Comparison of ENCODE assay signal across 1 cellular context in genomic region chr1:61253059-61253735, GRCh38.
A peak's percentile ranks its signal among the peaks of the same experiment; 100 is the strongest.
TF ChIP-seq lines count a peak whose summit lies in the region.

No MANE protein-coding gene starts in this region.

TF ChIP-seq in K562, 482 proteins besides CTCF, POLR2A, EP300 and RAD21 (continued from another document and continues in another):
- TF ChIP-seq ZNF518B (CRISPR knock-in tag; IDR thresholded peaks at IDR 0.05) (no peak), AFF1 (IDR thresholded peaks at IDR 0.05; ENCODE audit: low read depth in 1 of 2, partially characterized antibody in 2 of 2) (peak in 1 of 2 experiments; percentile 30), NR2C2 (CRISPR knock-in tag; IDR thresholded peaks at IDR 0.05) (0 out of 2 replicates have a peak, but pooled peaks have one; percentile 47), NR2C2 (tag; IDR thresholded peaks at IDR 0.05) (peak; percentile 97), YY1 (IDR thresholded peaks at IDR 0.05; ENCODE audit: borderline replicate concordance in 1 of 3, control insufficient read depth in 1 of 3, extremely low read depth in 1 of 3, insufficient read depth in 3 of 3, insufficient read length in 1 of 3, insufficient replicate concordance in 2 of 3, low read depth in 1 of 3, low read length in 2 of 3) (peak in 1 of 3 experiments; percentile 70), E2F6 (IDR thresholded peaks at IDR 0.05; ENCODE audit: borderline replicate concordance in 1 of 2, extremely low read depth in 1 of 2, insufficient read depth in 1 of 2, insufficient read length in 1 of 2, low read depth in 1 of 2, low read length in 1 of 2, poor library complexity in 1 of 2, severe bottlenecking in 1 of 2) (peak; percentile 44 to 47), ESRRA (IDR thresholded peaks at IDR 0.05; ENCODE audit: borderline replicate concordance, low read depth) (peak; percentile 62; the same call in 1 of the 2 replicates), ADNP (tag; IDR thresholded peaks at IDR 0.05) (no peak), SMARCE1 (IDR thresholded peaks at IDR 0.05) (no peak; the same call in 1 of the 2 replicates), CBFA2T3 (IDR thresholded peaks at IDR 0.05) (peak; percentile 57), MYC (IDR thresholded peaks at IDR 0.05; ENCODE audit: low read depth, low read length) (peak; percentile 96), MYC (CRISPR knock-in tag; IDR thresholded peaks at IDR 0.05; ENCODE audit: borderline replicate concordance, low read depth) (no peak; the same call in 1 of the 2 replicates), ZNF699 (CRISPR knock-in tag; IDR thresholded peaks at IDR 0.05; ENCODE audit: insufficient replicate concordance) (no peak), DMBX1 (CRISPR knock-in tag; IDR thresholded peaks at IDR 0.05; ENCODE audit: borderline replicate concordance) (peak; percentile 80), SOX6 (IDR thresholded peaks at IDR 0.05) (peak; percentile 59; the same call in 1 of the 2 replicates), NKRF (IDR thresholded peaks at IDR 0.05; ENCODE audit: borderline replicate concordance) (peak; percentile 39; the same call in 1 of the 2 replicates), MAX (CRISPR knock-in tag; IDR thresholded peaks at IDR 0.05) (peak; percentile 75), TEAD4 (IDR thresholded peaks at IDR 0.05; ENCODE audit: low read length) (peak; percentile 50; the same call in 1 of the 2 replicates), TEAD4 (CRISPR knock-in tag; IDR thresholded peaks at IDR 0.05; ENCODE audit: borderline replicate concordance) (no peak), ZNF766 (CRISPR knock-in tag; conservative IDR thresholded peaks at IDR 0.05) (peak; percentile 75; the same call in 1 of the 2 replicates), ATF7 (IDR thresholded peaks at IDR 0.05) (peak; percentile 89), NR2C1 (IDR thresholded peaks at IDR 0.05) (peak; percentile 90), NR2C1 (tag; IDR thresholded peaks at IDR 0.05) (peak; percentile 93), CREB3L1 (IDR thresholded peaks at IDR 0.05; ENCODE audit: borderline replicate concordance, low read depth) (peak; percentile 56; the same call in 1 of the 2 replicates), NCOR1 (IDR thresholded peaks at IDR 0.05) (peak; percentile 55), FOXJ2 (tag; IDR thresholded peaks at IDR 0.05) (0 out of 2 replicates have a peak, but pooled peaks have one; percentile 75), SMARCA4 (IDR thresholded peaks at IDR 0.05) (0 out of 2 replicates have a peak, but pooled peaks have one; percentile 54), ATF4 (CRISPR knock-in tag; IDR thresholded peaks at IDR 0.05) (peak; percentile 67; the same call in 1 of the 2 replicates), CBFA2T2 (conservative IDR thresholded peaks at IDR 0.05) (0 out of 2 replicates have a peak, but pooled peaks have one; percentile 9), CREB1 (IDR thresholded peaks at IDR 0.05) (0 out of 2 replicates have a peak, but pooled peaks have one; percentile 43), CREB1 (CRISPR knock-in tag; IDR thresholded peaks at IDR 0.05) (no peak), CREM (IDR thresholded peaks at IDR 0.05; ENCODE audit: low read depth) (peak; percentile 78), ARNT (IDR thresholded peaks at IDR 0.05) (peak in 1 of 2 experiments; percentile 55; a peak in 1 of 4 replicates), ETV1 (tag; conservative IDR thresholded peaks at IDR 0.05; ENCODE audit: low read depth) (0 out of 2 replicates have a peak, but pooled peaks have one; percentile 5), L3MBTL2 (IDR thresholded peaks at IDR 0.05) (peak; percentile 92), ILK (tag; IDR thresholded peaks at IDR 0.05; ENCODE audit: borderline replicate concordance, low read depth) (0 out of 2 replicates have a peak, but pooled peaks have one; percentile 31), HDAC2 (IDR thresholded peaks at IDR 0.05) (peak; percentile 78; the same call in 1 of the 2 replicates), POLR2B (IDR thresholded peaks at IDR 0.05; ENCODE audit: low read depth, partially characterized antibody) (peak; percentile 31), SIN3B (IDR thresholded peaks at IDR 0.05; ENCODE audit: low read depth) (no peak), ATF3 (IDR thresholded peaks at IDR 0.05) (peak; percentile 83), ATF3 (CRISPR knock-in tag; conservative IDR thresholded peaks at IDR 0.05) (no peak), ZEB2 (IDR thresholded peaks at IDR 0.05) (peak; percentile 59; the same call in 1 of the 2 replicates), SPI1 (IDR thresholded peaks at IDR 0.05; ENCODE audit: borderline replicate concordance, low read depth, low read length) (peak; percentile 45; the same call in 1 of the 2 replicates), CHAMP1 (IDR thresholded peaks at IDR 0.05) (peak; percentile 52; the same call in 1 of the 2 replicates), ZNF639 (CRISPR knock-in tag; conservative IDR thresholded peaks at IDR 0.05 in 1 of 2, IDR thresholded peaks at IDR 0.05 in 1 of 2) (peak in 1 of 2 experiments; percentile 19; a peak in 1 of 4 replicates)
